8 cellular contexts compared by ENCODE assay signal in the genomic region with DNA sequence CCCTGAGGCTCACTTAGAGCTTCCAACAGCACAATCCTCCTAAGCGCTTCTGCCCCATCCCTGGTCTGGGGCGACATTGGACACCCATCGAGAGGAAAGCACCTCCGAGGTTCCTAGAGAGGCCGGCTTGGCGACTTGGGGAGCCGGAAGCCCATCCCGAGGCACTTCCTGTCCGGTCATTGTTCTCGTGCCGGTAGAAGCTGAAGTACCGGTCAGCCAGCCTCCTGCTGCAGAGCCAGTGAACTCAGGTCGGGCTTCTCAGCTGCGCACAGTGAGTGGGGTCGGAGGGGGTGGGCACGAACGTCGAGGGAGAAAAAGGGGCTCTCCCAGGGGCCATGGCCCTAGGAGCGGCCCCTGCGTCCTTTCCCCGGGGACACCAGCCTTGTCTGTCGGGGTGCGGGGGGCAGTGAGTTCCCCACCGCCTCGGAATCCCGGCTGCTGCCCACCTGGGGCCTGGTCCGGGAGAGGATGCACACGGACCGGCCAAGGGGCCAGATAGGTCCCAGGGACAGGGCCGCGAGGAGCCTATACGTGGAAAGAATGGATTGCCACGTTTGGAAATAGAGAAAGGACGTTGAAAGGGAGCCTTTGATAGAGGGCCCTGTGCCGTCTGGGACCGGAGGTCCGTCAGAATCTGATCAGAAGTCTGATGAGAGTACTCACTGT. TPM values are rescaled to one million over a fixed set of nuclear protein-coding genes. Genes with fewer than 3 reads are reported as not detected.
DNase-seq lines count a peak whose midpoint lies in the region; ATAC-seq and TF ChIP-seq lines count a peak whose summit lies in the region.

Gene ZNF35, plus strand, starts transcription at position 169 of the 666 bp plus-strand sequence. CDS start 2,336 bp downstream, outside the sequence.

- peak within 1 kb of the TSS; percentile 63 for H3K27ac Mint-ChIP-seq in activated naive CD8-positive, alpha-beta T cell treated with anti-CD3 and anti-CD28 coated beads for 36 hours

- peaks cover 8% of the 10 kb centered on the region for H3K4me1 Mint-ChIP-seq in activated naive CD8-positive, alpha-beta T cell treated with anti-CD3 and anti-CD28 coated beads for 36 hours

- H3F3A ChIP-seq in DOHH2 (ENCODE audit: control insufficient read depth, insufficient read depth): no peaks in the 10 kb centered on the region

- peaks cover 17% of the 10 kb centered on the region for H3K79me2 ChIP-seq in DOHH2 (ENCODE audit: control insufficient read depth, low read length)

- ATAC-seq in GM21360 (IDR thresholded peaks at IDR 0.05; ENCODE audit: unreplicated experiment): peak; percentile 92
- ATAC-seq in Right ventricle myocardium inferior: peak; percentile 93
- peak; percentile 99 for ATAC-seq in upper lobe of right lung

- intact Hi-C loops in Right ventricle myocardium inferior (cut with DNase I) (loop anchor here (2.0 kb wide), 1 partner anchor 24 kb away; the partner anchor contains the start of gene ZNF197), upper lobe of right lung (cut with DNase I) (no loop called here)

- TF ChIP-seq CTCF in DOHH2 (IDR thresholded peaks at IDR 0.05; ENCODE audit: low read depth, low read length, poor library complexity, severe bottlenecking): no peak
- no peak for TF ChIP-seq CTCF in upper lobe of right lung (IDR thresholded peaks at IDR 0.05)

- peaks cover 28% of the 10 kb centered on the region for H3K36me3 ChIP-seq in DOHH2 (ENCODE audit: control insufficient read depth, low read length)
- peaks cover 46% of the 10 kb centered on the region for H3K36me3 ChIP-seq in NT2/D1 (ENCODE audit: insufficient read depth, insufficient read length, low read length)
- H3K36me3 ChIP-seq in upper lobe of right lung: peaks cover 30% of the 10 kb centered on the region

- H3K36me3 Mint-ChIP-seq in activated naive CD8-positive, alpha-beta T cell treated with anti-CD3 and anti-CD28 coated beads for 36 hours: peaks cover 68% of the 10 kb centered on the region

- no peaks in the 10 kb centered on the region for H3K27me3 ChIP-seq in DOHH2 (ENCODE audit: control insufficient read depth, low read length)
- H3K27me3 ChIP-seq in NT2/D1 (ENCODE audit: insufficient read depth, insufficient read length): no peaks in the 10 kb centered on the region
- no peaks in the 10 kb centered on the region for H3K27me3 ChIP-seq in upper lobe of right lung

- H3K4me3 Mint-ChIP-seq in activated naive CD8-positive, alpha-beta T cell treated with anti-CD3 and anti-CD28 coated beads for 36 hours: peak within 1 kb of the TSS; percentile 88

- peak within 1 kb of the TSS; percentile 95 for H3K9ac ChIP-seq in NT2/D1 (ENCODE audit: insufficient read length, low read depth)

- H3K9me3 Mint-ChIP-seq in activated naive CD8-positive, alpha-beta T cell treated with anti-CD3 and anti-CD28 coated beads for 36 hours: peaks cover 39% of the 10 kb centered on the region

- H3K27me3 Mint-ChIP-seq in activated naive CD8-positive, alpha-beta T cell treated with anti-CD3 and anti-CD28 coated beads for 36 hours: no peaks in the 10 kb centered on the region

- DNase-seq in HS-27A (ENCODE audit: low read depth): peak; percentile 81
- DNase-seq in NT2/D1 (ENCODE audit: low read depth, low spot score): peak; percentile 89
- peak; percentile 55 for DNase-seq in activated naive CD8-positive, alpha-beta T cell treated with anti-CD3 and anti-CD28 coated beads for 36 hours
- peak; percentile 81 for DNase-seq in Right ventricle myocardium inferior (ENCODE audit: missing footprints)
- peak in 55 of 56 donors; percentile 14 to 88 (median 66) for DNase-seq in nucleus accumbens (lab: John Stamatoyannopoulos, UW)
- peak; percentile 90 for DNase-seq in upper lobe of right lung

- H3K9me3 ChIP-seq in DOHH2 (ENCODE audit: control insufficient read depth, insufficient read depth, low read length) (no peaks in the 10 kb centered on the region), NT2/D1 (ENCODE audit: insufficient read depth, low read length) (peaks cover 4% of the 10 kb centered on the region; the same call in 1 of the 2 replicates), upper lobe of right lung (peaks cover 3% of the 10 kb centered on the region)

- H3K9me2 ChIP-seq in DOHH2 (replicated peaks; ENCODE audit: control insufficient read depth, low read length): no peaks in the 10 kb centered on the region

- H4K20me1 ChIP-seq in DOHH2 (ENCODE audit: control insufficient read depth, insufficient read depth, low read depth, low read length): no peaks in the 10 kb centered on the region

- H3K4me3 ChIP-seq in DOHH2 (ENCODE audit: low read length) (peak within 1 kb of the TSS; percentile 86), NT2/D1 (ENCODE audit: insufficient read length, low read depth) (peak within 1 kb of the TSS; percentile 85), upper lobe of right lung (peak within 1 kb of the TSS; percentile 80)

- H3K27ac ChIP-seq in DOHH2 (ENCODE audit: low read depth, low read length): no peak within 1 kb of the TSS
- peak within 1 kb of the TSS; percentile 77 for H3K27ac ChIP-seq in upper lobe of right lung

- peaks cover 19% of the 10 kb centered on the region for H3K4me1 ChIP-seq in DOHH2 (ENCODE audit: control insufficient read depth, low read length)
- no peaks in the 10 kb centered on the region for H3K4me1 ChIP-seq in NT2/D1 (ENCODE audit: insufficient read depth, insufficient read length)
- peaks cover 6% of the 10 kb centered on the region for H3K4me1 ChIP-seq in upper lobe of right lung

- H3K4me2 ChIP-seq in DOHH2 (ENCODE audit: low read length): peak within 1 kb of the TSS; percentile 63

RNA-seq across cellular contexts. Expression of gene ZNF35, which starts in this region (rescaled TPM):
- total RNA-seq in activated naive CD8-positive, alpha-beta T cell treated with anti-CD3 and anti-CD28 coated beads for 36 hours: 1 to 10 TPM; 5.8 to 6.9 TPM
- total RNA-seq in Right ventricle myocardium inferior (7.3 TPM), upper lobe of right lung (10.0 TPM)
